ENCODE assay signal across 17 cellular contexts in the genomic region with DNA sequence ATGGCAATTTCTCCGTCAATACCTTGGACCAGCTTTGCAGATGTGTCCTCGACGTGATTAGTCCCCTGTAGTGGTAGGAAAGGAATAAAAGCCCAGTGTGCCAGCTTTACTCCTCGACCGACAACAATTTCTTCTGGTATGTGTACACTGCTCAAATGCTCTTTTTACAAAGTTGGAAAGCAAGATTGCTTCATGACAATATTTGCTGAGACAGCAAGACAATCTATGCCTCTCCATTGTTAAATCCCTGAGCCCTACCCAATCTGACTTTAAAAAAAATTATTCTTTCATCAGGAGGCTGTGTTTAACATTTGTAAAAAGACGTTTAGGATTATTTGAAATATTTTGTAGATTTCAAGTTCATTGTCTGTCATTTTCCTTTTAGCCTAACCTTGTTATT. TPM values are rescaled to one million over a fixed set of nuclear protein-coding genes. Genes with fewer than 3 reads are reported as not detected.
A peak's percentile ranks its signal among the peaks of the same experiment; 100 is the strongest.
DNase-seq lines count a peak whose midpoint lies in the region; ATAC-seq and TF ChIP-seq lines count a peak whose summit lies in the region.
"Had no signal": no experiment of that assay in that cellular context is flagged by ENCODE, and none has a peak within 500 bp of the region (broad histone marks: within the 10 kb centered on the region; RNA-seq: fewer than 3 reads in every experiment).

No MANE protein-coding gene starts in this region.

- H3K4me1 ChIP-seq in GM23248 (ENCODE audit: insufficient read depth), result peaks cover 9% of the 10 kb centered on the region

- 61 to 68% methylated on average over 6 of the region's 6 CpGs for WGBS in GM23248 (ENCODE audit: low coverage in 1 of 2, low lambda C conversion rate in 2 of 2, missing lambda C conversion rate in 2 of 2), 2 experiments

- H3K4me2 ChIP-seq in GM23248 (ENCODE audit: unreplicated experiment), result peak overlapping the region; percentile 32

- H3K27me3 Mint-ChIP-seq in osteocyte (ENCODE audit: unreplicated experiment), result no peaks in the 10 kb centered on the region

- ATAC-seq in HG02678 (IDR thresholded peaks at IDR 0.05; ENCODE audit: unreplicated experiment), result no peak
- no peak for ATAC-seq in HG03039 (IDR thresholded peaks at IDR 0.05; ENCODE audit: unreplicated experiment)
- ATAC-seq: HCT116 had no signal

- no peak overlapping the region; the same call in 1 of the 2 replicates for H2AFZ ChIP-seq in GM23248

- no peaks in the 10 kb centered on the region for H3K9me3 Mint-ChIP-seq in osteocyte (ENCODE audit: unreplicated experiment)
- H3K9me3 Mint-ChIP-seq: CD4-positive, alpha-beta T cell had no signal

- 0 out of 2 replicates have a peak, but pooled peaks cover 5% of the 10 kb centered on the region for H3F3A ChIP-seq in GM23248 (ENCODE audit: insufficient read depth)

- no peaks in the 10 kb centered on the region for H3K36me3 Mint-ChIP-seq in osteocyte (ENCODE audit: unreplicated experiment)

- no peak overlapping the region for H3K4me3 Mint-ChIP-seq in osteocyte (ENCODE audit: unreplicated experiment)
- H3K4me3 Mint-ChIP-seq: CD4-positive, alpha-beta T cell had no signal

- H3K27ac ChIP-seq in GM23248 (no peak overlapping the region), SK-N-MC (no peak overlapping the region)
- H3K27ac ChIP-seq: SJSA1 had no signal

- H3K9ac ChIP-seq in GM23248 (no peak overlapping the region), SK-N-MC (ENCODE audit: insufficient read length) (peak overlapping the region; percentile 25)

- H3K79me2 ChIP-seq in GM23248 (ENCODE audit: insufficient read depth), result no peaks in the 10 kb centered on the region

- H4K20me1 ChIP-seq in GM23248 (ENCODE audit: insufficient read depth), result no peaks in the 10 kb centered on the region

- H3K9me2 ChIP-seq in GM23248 (ENCODE audit: insufficient read depth), result no peaks in the 10 kb centered on the region

- TF ChIP-seq CTCF in osteocyte (IDR thresholded peaks at IDR 0.05), result no peak

- DNase-seq in GM23248 (no peak), SK-N-MC (ENCODE audit: low read depth, low spot score) (no peak), fibroblast of gingiva (ENCODE audit: low read depth) (peak; percentile 10), osteocyte (ENCODE audit: extremely low spot score, unreplicated experiment) (no peak), HUDEP-2 (lab: John Stamatoyannopoulos, UW; ENCODE audit: unreplicated experiment in 76 of 76) (no peak), NCI-H1436 treated with DMSO at 0.1 percent for 48 hours (lab: John Stamatoyannopoulos, UW) (no peak)
- DNase-seq: ACHN; AML-193; CD4-positive, alpha-beta T cell; NCI-H1417; NCI-H2029; NCI-H446 treated with DMSO at 0.1 percent for 48 hours; NCI-H748 treated with DMSO at 0.1 percent for 48 hours had no signal

- no peaks in the 10 kb centered on the region for H3K9me3 ChIP-seq in GM23248 (ENCODE audit: low read depth)
- peaks cover 3% of the 10 kb centered on the region; the same call in 1 of the 2 replicates for H3K9me3 ChIP-seq in SK-N-MC (ENCODE audit: low read depth, low read length)
- H3K9me3 ChIP-seq: SJSA1 had no signal

- peaks cover 27% of the 10 kb centered on the region for H3K4me1 Mint-ChIP-seq in osteocyte (ENCODE audit: unreplicated experiment)

- in situ Hi-C loops in GM23248 (cut with MboI), result no loop called here

- peak overlapping the region; percentile 5 for H3K27ac Mint-ChIP-seq in osteocyte (ENCODE audit: unreplicated experiment)
- H3K27ac Mint-ChIP-seq: CD4-positive, alpha-beta T cell had no signal

- H3K27me3 ChIP-seq in GM23248 (replicated peaks; ENCODE audit: insufficient read depth), result no peaks in the 10 kb centered on the region
- H3K27me3 ChIP-seq: SJSA1 had no signal

- no peaks in the 10 kb centered on the region for H3K36me3 ChIP-seq in GM23248 (ENCODE audit: low read depth)
- no peaks in the 10 kb centered on the region for H3K36me3 ChIP-seq in SK-N-MC (ENCODE audit: insufficient read depth, low read length)
- H3K36me3 ChIP-seq: SJSA1 had no signal

- H3K4me3 ChIP-seq in GM23248 (no peak overlapping the region), SK-N-MC (peak overlapping the region; percentile 31)
- H3K4me3 ChIP-seq: SJSA1 had no signal

RNA-seq across cellular contexts. Expression of a gene that starts 27.6 kb away (rescaled TPM):
- total RNA-seq in GM23248 (2014; rRNA removed; shearing (Covaris generic)), result 36.4 and 46.8 TPM in 2 replicates
- 25.6 and 26.2 TPM in 2 replicates for polyA plus RNA-seq in GM23248 (2016; fragmentation: Nextera tagmentation; extraction: Ambion mirVana)
- total RNA-seq in osteocyte, result 126 and 139 TPM in 2 replicates
